8 cellular contexts compared by ENCODE assay signal in the genomic region with DNA sequence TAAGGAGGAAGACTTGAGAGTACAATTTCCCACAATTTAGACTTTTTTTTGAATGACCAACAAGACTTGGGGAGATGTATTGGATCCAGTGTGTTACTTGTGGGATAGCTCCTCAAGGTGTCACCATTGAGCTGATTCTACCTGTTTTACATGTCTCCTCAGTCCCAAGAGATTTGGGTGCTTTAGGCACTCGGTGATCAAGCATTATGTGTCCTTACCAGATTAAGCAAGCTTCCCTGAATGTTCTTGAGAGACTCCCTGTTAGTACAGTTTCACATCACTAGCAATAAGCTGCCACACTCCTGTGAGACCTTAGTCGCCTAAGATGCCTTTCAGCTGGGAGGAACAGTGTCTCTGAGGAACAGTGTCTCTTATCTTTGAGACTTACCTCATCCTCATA.
DNase-seq lines count a peak whose midpoint lies in the region; ATAC-seq, FAIRE-seq and TF ChIP-seq lines count a peak whose summit lies in the region.

No MANE protein-coding gene starts in this region.

- peak; percentile 97 for FAIRE-seq in keratinocyte (lab: Jason Lieb, UNC)

- H3K9ac ChIP-seq in Karpas-422 (ENCODE audit: low read length) (no peak overlapping the region), SU-DHL-6 (ENCODE audit: low read length) (no peak overlapping the region), keratinocyte (ENCODE audit: control insufficient read depth, extremely low read depth, insufficient read depth, low read length) (no peak overlapping the region)

- peak; percentile 71 for DNase-seq in COR-L47 (lab: John Stamatoyannopoulos, UW)
- DNase-seq in Karpas-422: peak; percentile 63
- DNase-seq in keratinocyte (ENCODE audit: low read depth, low spot score): peak; percentile 46
- no peak for DNase-seq in cerebellum (ENCODE audit: low spot score)
- DNase-seq in T-helper 9 cell: no peak
- no peak for DNase-seq in mesothelial cell of epicardium (ENCODE audit: low spot score in 2 of 2, unreplicated experiment in 2 of 2)

- H3K4me3 ChIP-seq in Karpas-422 (ENCODE audit: low read length) (no peak overlapping the region), SU-DHL-6 (ENCODE audit: insufficient read depth, low read length, poor library complexity, severe bottlenecking) (no peak overlapping the region), keratinocyte (ENCODE audit: control insufficient read depth in 2 of 3, extremely low read depth in 1 of 3, insufficient read depth in 2 of 3, low read depth in 1 of 3, low read length in 3 of 3) (no peak overlapping the region)

- H3F3A ChIP-seq in SU-DHL-6 (ENCODE audit: insufficient read depth): no peaks in the 10 kb centered on the region

- H3K27me3 Mint-ChIP-seq in mesothelial cell of epicardium (ENCODE audit: low read depth): no peaks in the 10 kb centered on the region

- no peaks in the 10 kb centered on the region for H3K36me3 ChIP-seq in Karpas-422 (ENCODE audit: insufficient read depth, low read length)
- no peaks in the 10 kb centered on the region for H3K36me3 ChIP-seq in SU-DHL-6 (ENCODE audit: low read length)
- no peaks in the 10 kb centered on the region for H3K36me3 ChIP-seq in keratinocyte (ENCODE audit: control insufficient read depth in 2 of 2, extremely low read depth in 1 of 2, insufficient read depth in 2 of 2, low read length in 2 of 2)

- H2AFZ ChIP-seq in Karpas-422 (ENCODE audit: low read length): no peak overlapping the region
- no peak overlapping the region for H2AFZ ChIP-seq in SU-DHL-6 (ENCODE audit: low read depth, low read length, severe bottlenecking)
- H2AFZ ChIP-seq in keratinocyte (ENCODE audit: control insufficient read depth, low read length): peak overlapping the region; percentile 87

- no peaks in the 10 kb centered on the region for H3K9me3 ChIP-seq in Karpas-422 (ENCODE audit: low read length)
- H3K9me3 ChIP-seq in SU-DHL-6 (ENCODE audit: insufficient read depth, low read length): no peaks in the 10 kb centered on the region
- H3K9me3 ChIP-seq in keratinocyte (ENCODE audit: control insufficient read depth, low read depth, low read length): no peaks in the 10 kb centered on the region

- H4K20me1 ChIP-seq in Karpas-422 (ENCODE audit: insufficient read depth, low read depth, low read length): no peaks in the 10 kb centered on the region
- H4K20me1 ChIP-seq in SU-DHL-6 (ENCODE audit: low read depth, low read length): no peaks in the 10 kb centered on the region
- no peaks in the 10 kb centered on the region for H4K20me1 ChIP-seq in keratinocyte (ENCODE audit: control insufficient read depth, extremely low read depth, insufficient read depth, low read length)

- no peaks in the 10 kb centered on the region for H3K36me3 Mint-ChIP-seq in mesothelial cell of epicardium

- H3K4me3 Mint-ChIP-seq in mesothelial cell of epicardium: no peak overlapping the region

- ATAC-seq in GM19397 (IDR thresholded peaks at IDR 0.05; ENCODE audit: unreplicated experiment): peak; percentile 77

- TF ChIP-seq CTCF in SU-DHL-6 (IDR thresholded peaks at IDR 0.05; ENCODE audit: insufficient read depth, low read length, poor library complexity, severe bottlenecking): peak; percentile 27
- TF ChIP-seq CTCF in keratinocyte (optimal IDR thresholded peaks at IDR 0.05 in 1 of 3, IDR thresholded peaks at IDR 0.05 in 1 of 3, conservative IDR thresholded peaks at IDR 0.05 in 1 of 3; ENCODE audit: extremely low read depth in 1 of 3, insufficient read depth in 2 of 3, low read length in 3 of 3): peak; percentile 58 to 77 (median 68)
- no peak for TF ChIP-seq CTCF in mesothelial cell of epicardium (IDR thresholded peaks at IDR 0.05; ENCODE audit: unreplicated experiment)

- H3K9me3 Mint-ChIP-seq in mesothelial cell of epicardium: no peaks in the 10 kb centered on the region

- H3K4me1 Mint-ChIP-seq in mesothelial cell of epicardium: peaks cover 19% of the 10 kb centered on the region

- no peaks in the 10 kb centered on the region for H3K9me1 ChIP-seq in keratinocyte (ENCODE audit: control insufficient read depth, extremely low read depth, insufficient read depth, low read length)

- H3K9me2 ChIP-seq in Karpas-422 (replicated peaks; ENCODE audit: insufficient read depth, low read length) (no peaks in the 10 kb centered on the region), SU-DHL-6 (replicated peaks; ENCODE audit: insufficient read depth, low read length) (no peaks in the 10 kb centered on the region)

- H3K4me2 ChIP-seq in Karpas-422 (ENCODE audit: low read depth, low read length, poor library complexity, severe bottlenecking): no peak overlapping the region
- H3K4me2 ChIP-seq in SU-DHL-6 (ENCODE audit: low read depth, low read length, poor library complexity, severe bottlenecking): no peak overlapping the region
- no peak overlapping the region for H3K4me2 ChIP-seq in keratinocyte (ENCODE audit: control insufficient read depth, extremely low read depth, insufficient read depth, low read depth, low read length)

- H3K27ac ChIP-seq in Karpas-422 (ENCODE audit: low read length): no peak overlapping the region
- no peak overlapping the region for H3K27ac ChIP-seq in SU-DHL-6 (ENCODE audit: low read depth, low read length)
- H3K27ac ChIP-seq in keratinocyte (ENCODE audit: control insufficient read depth, insufficient read depth, low read length): no peak overlapping the region

- no peak overlapping the region for H3K27ac Mint-ChIP-seq in mesothelial cell of epicardium

- H3K4me1 ChIP-seq in Karpas-422 (ENCODE audit: low read length) (no peaks in the 10 kb centered on the region), keratinocyte (ENCODE audit: control insufficient read depth, extremely low read depth, insufficient read depth, low read length) (peaks cover 11% of the 10 kb centered on the region)

- no peaks in the 10 kb centered on the region for H3K27me3 ChIP-seq in Karpas-422 (ENCODE audit: low read length)
- H3K27me3 ChIP-seq in SU-DHL-6 (ENCODE audit: low read length): no peaks in the 10 kb centered on the region
- H3K27me3 ChIP-seq in keratinocyte (ENCODE audit: control insufficient read depth, extremely low read depth, insufficient read depth, low read length): no peaks in the 10 kb centered on the region

- dilution Hi-C loops in keratinocyte (cut with MboI; ENCODE audit: extremely low pct_ligation_motif_present, low sequenced_read_pairs): no loop called here

- H3K79me2 ChIP-seq in Karpas-422 (ENCODE audit: low read length) (no peaks in the 10 kb centered on the region), SU-DHL-6 (ENCODE audit: insufficient read depth, low read length) (no peaks in the 10 kb centered on the region), keratinocyte (ENCODE audit: control insufficient read depth, insufficient read depth, low read length) (no peaks in the 10 kb centered on the region)

Comparison
In these comparisons a context has a peak if more than half of its experiments do, and no peak if none do; other contexts are left out.
1. DNase-seq: peak in COR-L47 (single experiment), Karpas-422 (single experiment) and keratinocyte (single experiment); none in cerebellum (single experiment), T-helper 9 cell (single experiment) and mesothelial cell of epicardium (0 of 2).